In genomic region chr7:112448376-112448775, GRCh38 we compare ENCODE assay signal across 10 cellular contexts. TPM values are rescaled to one million over a fixed set of nuclear protein-coding genes. Genes with fewer than 3 reads are reported as not detected.
A peak's percentile ranks its signal among the peaks of the same experiment; 100 is the strongest.
DNase-seq lines count a peak whose midpoint lies in the region; ATAC-seq and TF ChIP-seq lines count a peak whose summit lies in the region.
"Had no signal": no experiment of that assay in that cellular context is flagged by ENCODE, and none has a peak within 500 bp of the region (broad histone marks: within the 10 kb centered on the region; RNA-seq: fewer than 3 reads in every experiment).

No MANE protein-coding gene starts in this region.

- peaks cover 9% of the 10 kb centered on the region for H3K36me3 Mint-ChIP-seq in activated T-cell treated with anti-CD3 and anti-CD28 coated beads, Interleukin-2, amount 50 U/mL, for 4 hours (ENCODE audit: insufficient read depth)
- H3K36me3 Mint-ChIP-seq in brain, result no peaks in the 10 kb centered on the region
- H3K36me3 Mint-ChIP-seq in nephron (ENCODE audit: low read depth), result no peaks in the 10 kb centered on the region

- intact Hi-C loops in transverse colon (cut with DNase I; ENCODE audit: low total_unique reads), result no loop called here

- peaks cover 6 to 32% (median 24%) of the 10 kb centered on the region in 4 donors for H3K4me1 ChIP-seq in transverse colon

- H3K27ac ChIP-seq in transverse colon, result peak overlapping the region; percentile 95 to 100 (median 98)
- H3K27ac ChIP-seq: KMS-11 had no signal

- no peaks in the 10 kb centered on the region for H3K9me3 ChIP-seq in transverse colon

- TF ChIP-seq CTCF in brain (conservative IDR thresholded peaks at IDR 0.05), result no peak
- TF ChIP-seq CTCF in nephron (IDR thresholded peaks at IDR 0.05; ENCODE audit: unreplicated experiment in 3 of 3), result no peak
- TF ChIP-seq CTCF in transverse colon (IDR thresholded peaks at IDR 0.05), result no peak
- no peak for TF ChIP-seq CTCF in foreskin fibroblast (IDR thresholded peaks at IDR 0.05; ENCODE audit: low read depth, low read length)

- H3K9me3 Mint-ChIP-seq in activated T-cell treated with anti-CD3 and anti-CD28 coated beads, Interleukin-2, amount 50 U/mL, for 4 hours, result no peaks in the 10 kb centered on the region
- H3K9me3 Mint-ChIP-seq in brain (no peaks in the 10 kb centered on the region), nephron (no peaks in the 10 kb centered on the region)

- ATAC-seq in activated T-cell treated with anti-CD3 and anti-CD28 coated beads, Interleukin-2, amount 50 U/mL, for 4 hours, result no peak
- no peak for ATAC-seq in HG02763 (IDR thresholded peaks at IDR 0.05; ENCODE audit: unreplicated experiment)

- H3K4me1 Mint-ChIP-seq in activated T-cell treated with anti-CD3 and anti-CD28 coated beads, Interleukin-2, amount 50 U/mL, for 4 hours (ENCODE audit: low read depth), result peaks cover 34% of the 10 kb centered on the region
- peaks cover 32% of the 10 kb centered on the region for H3K4me1 Mint-ChIP-seq in brain
- peaks cover 31% of the 10 kb centered on the region for H3K4me1 Mint-ChIP-seq in nephron

- no peak for DNase-seq in activated T-cell treated with anti-CD3 and anti-CD28 coated beads, Interleukin-2, amount 50 U/mL, for 4 hours
- DNase-seq in activated T-cell treated with anti-CD3 and anti-CD28 coated beads for 4 hours (no peak), transverse colon (no peak), foreskin fibroblast (no peak)
- no peak for DNase-seq in stimulated activated CD4-positive, alpha-beta T cell treated with anti-CD3 and anti-CD28 coated beads, Interleukin-1b, Interleukin-23, amount 100 ng/mL, for 48 hours
- DNase-seq: NCI-H2081 had no signal

- WGBS in transverse colon (ENCODE audit: low coverage in 1 of 2), 2 donors, result 78 to 100% methylated on average over 1 to 2 of the region's 2 CpGs

- in situ Hi-C loops in transverse colon (cut with MboI; ENCODE audit: low pct_ligation_motif_present in 1 of 4, low pct_unique_long_range_greater_than_20kb in 1 of 4, low sequenced_read_pairs in 3 of 4), result no loop called here

- no peak for TF ChIP-seq POLR2A in transverse colon (IDR thresholded peaks at IDR 0.05)

- peak overlapping the region; percentile 40 for H3K4me3 Mint-ChIP-seq in activated T-cell treated with anti-CD3 and anti-CD28 coated beads, Interleukin-2, amount 50 U/mL, for 4 hours
- H3K4me3 Mint-ChIP-seq in brain, result peak overlapping the region; percentile 94 to 98 (median 98)
- peak overlapping the region; percentile 93 to 99 (median 98) for H3K4me3 Mint-ChIP-seq in nephron

- no peaks in the 10 kb centered on the region for H3K27me3 ChIP-seq in transverse colon

- no peak for TF ChIP-seq EP300 in transverse colon (IDR thresholded peaks at IDR 0.05; ENCODE audit: low read depth)

- no peaks in the 10 kb centered on the region for H3K27me3 Mint-ChIP-seq in activated T-cell treated with anti-CD3 and anti-CD28 coated beads, Interleukin-2, amount 50 U/mL, for 4 hours (ENCODE audit: low read depth)
- H3K27me3 Mint-ChIP-seq in brain, result peaks cover 13% of the 10 kb centered on the region
- no peaks in the 10 kb centered on the region for H3K27me3 Mint-ChIP-seq in nephron (ENCODE audit: low read depth)

- no peaks in the 10 kb centered on the region for H3K36me3 ChIP-seq in transverse colon

- H3K27ac Mint-ChIP-seq in brain, result peak overlapping the region; percentile 98 to 100 (median 99)
- H3K27ac Mint-ChIP-seq in nephron, result peak overlapping the region; percentile 93 to 97 (median 97)

- H3K4me3 ChIP-seq in transverse colon (no peak overlapping the region), foreskin fibroblast (ENCODE audit: low read depth in 1 of 2, low read length in 2 of 2) (no peak overlapping the region)

RNA-seq across cellular contexts. Expression of gene IFRD1, which starts 1.9 kb away (rescaled TPM):
- 10 to 100 TPM; 83.5 to 90.2 (median 86.8) TPM for total RNA-seq in activated T-cell treated with anti-CD3 and anti-CD28 coated beads, Interleukin-2, amount 50 U/mL, for 4 hours
- 22.3 TPM for polyA plus RNA-seq in brain (ENCODE audit: insufficient read depth, low read depth, low replicate concordance)
- 10 to 100 TPM; 23.3 to 92.7 (median 52.0) TPM for total RNA-seq in transverse colon

RNA-seq across cellular contexts. Expression of gene LSMEM1, which starts 32.4 kb away (rescaled TPM):
- total RNA-seq in activated T-cell treated with anti-CD3 and anti-CD28 coated beads, Interleukin-2, amount 50 U/mL, for 4 hours, result under 1 TPM; 0.51 to 0.82 (median 0.63) TPM
- not detected for polyA plus RNA-seq in brain (ENCODE audit: insufficient read depth, low read depth, low replicate concordance)
- 1 to 10 TPM in 1 of 4 donors, under 1 TPM in 1, not detected in 2; 0.96 to 4.0 TPM for total RNA-seq in transverse colon

Comparison
In these comparisons a context has a peak if more than half of its experiments do, and no peak if none do; other contexts are left out.
1. H3K4me3 Mint-ChIP-seq: peak in every context shown above with its lines; median percentile 98 in brain; 98 in nephron; 40 in activated T-cell treated with anti-CD3 and anti-CD28 coated beads, Interleukin-2, amount 50 U/mL, for 4 hours.